Comparison of ENCODE assay signal across 8 cellular contexts in the genomic region with DNA sequence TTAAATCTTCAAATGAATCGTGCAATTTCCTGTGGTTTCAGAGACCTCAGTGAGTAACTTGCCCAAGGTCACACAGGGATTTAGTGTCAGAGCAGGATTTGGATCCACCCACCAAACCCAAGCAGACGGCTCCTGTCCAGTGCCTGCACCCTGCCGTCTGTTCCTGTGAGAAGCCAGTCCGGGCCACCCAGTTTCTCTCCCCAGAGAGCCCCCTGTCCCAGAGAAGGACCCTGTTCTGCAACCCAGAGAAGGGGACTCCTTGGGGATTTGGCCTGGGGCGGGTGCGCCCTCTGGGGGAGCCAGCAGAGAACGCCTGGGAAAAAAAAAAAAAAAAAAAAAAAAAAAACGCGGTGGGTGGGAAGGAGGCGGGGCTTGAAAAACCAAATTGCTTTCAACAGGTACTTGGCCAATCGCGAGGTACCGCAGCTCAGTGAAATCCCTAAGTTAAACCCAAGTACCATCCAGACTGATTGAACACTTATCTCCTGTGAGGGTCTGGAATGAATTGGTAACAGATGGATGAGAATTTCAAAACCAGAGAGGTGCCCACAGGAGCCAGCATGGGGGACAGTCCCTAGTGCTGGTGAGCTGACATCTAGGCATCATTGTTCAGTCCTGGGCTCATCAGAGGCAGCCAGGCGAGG. TPM values are rescaled to one million over a fixed set of nuclear protein-coding genes. Genes with fewer than 3 reads are reported as not detected.
DNase-seq lines count a peak whose midpoint lies in the region; ATAC-seq, FAIRE-seq and TF ChIP-seq lines count a peak whose summit lies in the region.

No MANE protein-coding gene starts in this region.

- H3K4me2 ChIP-seq in K562 (ENCODE audit: insufficient read depth, low read length) (peak overlapping the region; percentile 13; the same call in 1 of the 2 replicates), keratinocyte (ENCODE audit: control insufficient read depth, extremely low read depth, insufficient read depth, low read depth, low read length) (peak overlapping the region; percentile 55)

- H2AFZ ChIP-seq in K562 (ENCODE audit: low read depth, low read length) (0 out of 2 replicates have a peak overlapping the region, but pooled peaks have one; percentile 20), keratinocyte (ENCODE audit: control insufficient read depth, low read length) (no peak overlapping the region)

- in situ Hi-C loops in K562 (cut with MboI) = no loop called here

- FAIRE-seq in K562 (lab: Jason Lieb, UNC) = peak; percentile 82
- FAIRE-seq in keratinocyte (lab: Jason Lieb, UNC) = no peak

- H3K27me3 ChIP-seq in K562 (ENCODE audit: control insufficient read depth in 2 of 2, insufficient read depth in 2 of 2, low read length in 2 of 2) (peaks cover 2 to 13% of the 10 kb centered on the region in 2 experiments; a peak in 4 of 5 replicates), keratinocyte (ENCODE audit: control insufficient read depth, extremely low read depth, insufficient read depth, low read length) (no peaks in the 10 kb centered on the region)

- H3K27ac ChIP-seq in K562 (ENCODE audit: extremely low read depth, low read depth, low read length) (no peak overlapping the region), keratinocyte (ENCODE audit: control insufficient read depth, insufficient read depth, low read length) (no peak overlapping the region)

- TF ChIP-seq RAD21 in K562 (CRISPR knock-in tag; conservative IDR thresholded peaks at IDR 0.05 in 1 of 2, IDR thresholded peaks at IDR 0.05 in 1 of 2) = peak; percentile 45 to 50

- H3K9ac ChIP-seq in K562 (ENCODE audit: insufficient read depth in 1 of 2, low read depth in 2 of 2, low read length in 2 of 2) (no peak overlapping the region), keratinocyte (ENCODE audit: control insufficient read depth, extremely low read depth, insufficient read depth, low read length) (no peak overlapping the region)

- no peaks in the 10 kb centered on the region; a peak in 2 of 5 replicates for H3K4me1 ChIP-seq in K562 (replicated peaks in 1 of 2; ENCODE audit: control insufficient read depth in 2 of 2, insufficient read depth in 2 of 2, low read length in 2 of 2)
- H3K4me1 ChIP-seq in keratinocyte (ENCODE audit: control insufficient read depth, extremely low read depth, insufficient read depth, low read length) = peaks cover 6% of the 10 kb centered on the region

- H4K20me1 ChIP-seq in K562 (replicated peaks; ENCODE audit: control insufficient read depth, insufficient read depth, low read length) (no peaks in the 10 kb centered on the region), keratinocyte (ENCODE audit: control insufficient read depth, extremely low read depth, insufficient read depth, low read length) (no peaks in the 10 kb centered on the region)

- H3K36me3 ChIP-seq in K562 (ENCODE audit: control insufficient read depth, insufficient read depth, low read length) (no peaks in the 10 kb centered on the region), keratinocyte (ENCODE audit: control insufficient read depth in 2 of 2, extremely low read depth in 1 of 2, insufficient read depth in 2 of 2, low read length in 2 of 2) (no peaks in the 10 kb centered on the region)

- TF ChIP-seq POLR2A in K562 (conservative IDR thresholded peaks at IDR 0.05) = no peak

- ATAC-seq in K562 = peak; percentile 88
- no peak for ATAC-seq in HG02623 (IDR thresholded peaks at IDR 0.05; ENCODE audit: unreplicated experiment)
- ATAC-seq in HG02938 (IDR thresholded peaks at IDR 0.05; ENCODE audit: unreplicated experiment) = no peak

- DNase-seq in Daoy (ENCODE audit: low read depth) (peak; percentile 48), HuH-7 (ENCODE audit: low spot score) (peak; percentile 69), T follicular helper cell (ENCODE audit: low read depth) (peak; percentile 8), K562 (ENCODE audit: extremely low read depth in 1 of 4, low spot score in 3 of 4) (peak; percentile 63 to 82 (median 66)), keratinocyte (ENCODE audit: low read depth, low spot score) (no peak)
- DNase-seq in stimulated activated CD4-positive, alpha-beta T cell treated with anti-CD3 and anti-CD28 coated beads, Interleukin-2, amount 100 ng/mL, for 24 hours = peak; percentile 42 to 51

- intact Hi-C loops in K562 (cut with micrococcal nuclease) = loop anchor here (1.0 to 5.0 kb wide), 3 partner anchors 147 to 541 kb away; no protein-coding TSS in a partner anchor

- POLR2A ChIA-PET in K562 (lab: Yijun Ruan, JAX) = interaction anchor here (0.7 kb wide), 1 partner anchor 9 kb away, joined by 3 read pairs; no protein-coding TSS in a partner anchor

- WGBS in K562 (ENCODE audit: insufficient coverage, low coverage, missing lambda C conversion rate) = 1% methylated on average over 8 of the region's 14 CpGs

- no TSS peak for BruUV-seq in K562 (replicated peaks; lab: Mats Ljungman, UMichigan)

- peaks cover 2% of the 10 kb centered on the region for H3K9me3 ChIP-seq in K562 (replicated peaks; ENCODE audit: control insufficient read depth, insufficient read depth, low read depth, low read length)
- H3K9me3 ChIP-seq in keratinocyte (ENCODE audit: control insufficient read depth, low read depth, low read length) = no peaks in the 10 kb centered on the region

- dilution Hi-C loops in keratinocyte (cut with MboI; ENCODE audit: extremely low pct_ligation_motif_present, low sequenced_read_pairs) = no loop called here

- H3K4me3 ChIP-seq in K562 (no peak overlapping the region), keratinocyte (ENCODE audit: control insufficient read depth in 2 of 3, extremely low read depth in 1 of 3, insufficient read depth in 2 of 3, low read depth in 1 of 3, low read length in 3 of 3) (no peak overlapping the region)

- CTCF ChIA-PET in K562 (lab: Yijun Ruan, JAX; ENCODE audit: low intra/inter-chr PET ratio) = interaction anchor here (0.7 to 2.0 kb wide), 4 partner anchors 146 to 541 kb away, joined by 3 to 20 read pairs (median 8); no protein-coding TSS in a partner anchor

- TF ChIP-seq CTCF in K562 (IDR thresholded peaks at IDR 0.05 in 2 of 3, conservative IDR thresholded peaks at IDR 0.05 in 1 of 3; ENCODE audit: insufficient read depth in 2 of 3, low read depth in 1 of 3, low read length in 3 of 3) = peak; percentile 69 to 76 (median 72)
- peak; percentile 21 to 53 (median 42) for TF ChIP-seq CTCF in keratinocyte (optimal IDR thresholded peaks at IDR 0.05 in 1 of 3, IDR thresholded peaks at IDR 0.05 in 1 of 3, conservative IDR thresholded peaks at IDR 0.05 in 1 of 3; ENCODE audit: extremely low read depth in 1 of 3, insufficient read depth in 2 of 3, low read length in 3 of 3)

- TF ChIP-seq EP300 in K562 (IDR thresholded peaks at IDR 0.05; ENCODE audit: low read length) = no peak

- H3K9me1 ChIP-seq in K562 (ENCODE audit: control insufficient read depth, insufficient read depth, low read length) = no peaks in the 10 kb centered on the region
- no peaks in the 10 kb centered on the region for H3K9me1 ChIP-seq in keratinocyte (ENCODE audit: control insufficient read depth, extremely low read depth, insufficient read depth, low read length)

- H3K79me2 ChIP-seq in K562 (ENCODE audit: control insufficient read depth, insufficient read depth, low read length) (no peaks in the 10 kb centered on the region), keratinocyte (ENCODE audit: control insufficient read depth, insufficient read depth, low read length) (no peaks in the 10 kb centered on the region)

TF ChIP-seq in K562, 482 proteins besides CTCF, POLR2A, EP300 and RAD21 (continues in another document):
- no peak for TF ChIP-seq ZNF445 (CRISPR knock-in tag; IDR thresholded peaks at IDR 0.05; ENCODE audit: low read depth)

RNA-seq across cellular contexts. Expression of a gene that starts 30.9 kb away (rescaled TPM):
- total RNA-seq in Daoy (2014; rRNA removed; shearing (Covaris generic)) = 4.1 TPM in 2 replicates
- 0.40 and 0.65 TPM in 2 replicates for total RNA-seq in K562 (2011; cell fraction: chromatin; rRNA removed; ENCODE audit: low replicate concordance)
- total RNA-seq in K562 (2011; cell fraction: nucleolus; rRNA removed) = 0.26 and 0.33 TPM in 2 replicates
- total RNA-seq in K562 (2011; cell fraction: nucleoplasm; rRNA removed) = 0.59 and 1.7 TPM in 2 replicates
- total RNA-seq in K562 (2014; rRNA removed) = 0.12 and 0.18 TPM in 2 replicates
- total RNA-seq in K562 (2014; rRNA removed; fragmentation: Illumina TruSeq; extraction: Trizol) = 0.10 and 0.11 TPM in 2 replicates
- total RNA-seq in K562 (2015; rRNA removed; fragmentation: Illumina TruSeq; extraction: Trizol) = 0.08 and 0.11 TPM in 2 replicates
- total RNA-seq in K562 (2021) = 0.11 and 0.18 TPM in 2 replicates
- 0.20 and 0.67 TPM in 2 replicates for polyA plus RNA-seq in K562 (2011; rRNA removed)
- 0.09 and 0.21 TPM in 2 replicates for polyA plus RNA-seq in K562 (2011; cell fraction: cytosol; rRNA removed)
- polyA plus RNA-seq in K562 (2011; cell fraction: nucleus; rRNA removed) = 0.73 and 0.92 TPM in 2 replicates
- 0.17 and 0.19 TPM in 2 replicates for polyA plus RNA-seq in K562 (2012)
- 0.10 and 0.13 TPM in 2 replicates for polyA plus RNA-seq in K562 (2014; fragmentation: Illumina TruSeq; extraction: Trizol)
- polyA plus RNA-seq in K562 (2014; fragmentation: Nextera tagmentation; extraction: Ambion mirVana) = under 1 TPM; 0.11 to 0.17 TPM
- polyA plus RNA-seq in K562 (2014; rRNA removed) = 0.21 and 0.34 TPM in 2 replicates
- 0.18 TPM in 2 replicates for polyA minus RNA-seq in K562 (2011; rRNA and poly(A)+ RNA removed)
- 0.19 TPM in 1 of 2 replicates, not detected in the other for polyA minus RNA-seq in K562 (2011; cell fraction: cytosol; rRNA and poly(A)+ RNA removed)
- 0.56 and 0.67 TPM in 2 replicates for polyA minus RNA-seq in K562 (2011; cell fraction: nucleus; rRNA and poly(A)+ RNA removed)
- polyA plus RNA-seq in keratinocyte = 0.14 to 0.72 TPM (median 0.30 TPM) in 3 replicates
- polyA plus RNA-seq in keratinocyte (2011; ENCODE audit: low read depth) = 0.22 TPM
- 0.52 and 0.73 TPM in 2 replicates for polyA plus RNA-seq in keratinocyte (2011; cell fraction: cytosol; rRNA removed)
- 1.00 and 1.1 TPM in 2 replicates for polyA plus RNA-seq in keratinocyte (2011; cell fraction: nucleus; rRNA removed)
- 0.13 and 0.20 TPM in 2 replicates for polyA plus RNA-seq in keratinocyte (2012; ENCODE audit: low replicate concordance)
- 0.29 to 0.96 TPM in 2 of 3 replicates, not detected in the other for polyA minus RNA-seq in keratinocyte
- polyA minus RNA-seq in keratinocyte (2011; cell fraction: cytosol; rRNA and poly(A)+ RNA removed) = 0.96 TPM
- 1.6 and 1.8 TPM in 2 replicates for polyA minus RNA-seq in keratinocyte (2011; cell fraction: nucleus; rRNA and poly(A)+ RNA removed)
